8 cellular contexts compared by ENCODE assay signal in the genomic region with DNA sequence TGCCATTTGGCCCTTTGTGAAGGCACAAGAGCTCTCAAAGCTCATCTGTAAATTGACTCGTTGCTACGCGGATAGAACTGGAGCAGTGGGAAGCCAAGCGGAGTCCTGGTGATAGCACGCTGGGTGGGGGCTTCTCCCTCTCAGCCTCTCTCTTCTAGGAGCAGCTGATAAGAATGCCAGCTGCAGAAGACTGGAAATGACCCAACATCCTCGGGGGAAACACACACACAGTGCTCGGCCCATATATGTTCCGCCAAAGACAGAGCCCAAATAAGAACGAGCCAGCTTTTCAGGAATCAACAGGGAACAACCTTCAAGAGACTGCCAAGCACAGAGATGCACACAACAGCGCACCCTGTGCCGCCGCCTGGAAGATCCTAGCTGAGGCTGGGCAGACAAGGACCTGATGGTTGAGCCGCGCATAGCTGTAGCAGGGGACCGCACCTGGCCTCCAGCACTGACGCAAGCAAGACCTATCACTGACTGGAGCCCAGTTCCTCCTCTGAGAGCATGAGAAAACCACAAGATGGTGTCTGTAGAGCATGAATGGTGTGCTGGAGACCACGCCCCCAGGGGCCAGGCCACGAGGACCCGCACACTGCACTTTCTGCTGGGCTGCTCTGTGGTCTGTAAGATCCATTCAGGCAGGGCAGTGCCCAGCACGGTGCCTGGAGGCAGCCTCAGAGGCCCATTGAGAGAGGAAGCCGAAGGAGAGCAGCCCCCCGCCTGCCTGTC. TPM values are rescaled to one million over a fixed set of nuclear protein-coding genes. Genes with fewer than 3 reads are reported as not detected.
A peak's percentile ranks its signal among the peaks of the same experiment; 100 is the strongest.
DNase-seq lines count a peak whose midpoint lies in the region; ATAC-seq and TF ChIP-seq lines count a peak whose summit lies in the region.

No MANE protein-coding gene starts in this region.

- peak overlapping the region; percentile 11 for H3K27ac ChIP-seq in AG04450 (ENCODE audit: low read depth, low read length)

- ATAC-seq in HG03159 (IDR thresholded peaks at IDR 0.05; ENCODE audit: unreplicated experiment) = peak; percentile 44

- no peaks in the 10 kb centered on the region; the same call in 1 of the 2 replicates for H3K9me3 ChIP-seq in AG04450 (ENCODE audit: control insufficient read depth, insufficient read depth, low read length)

- no peak for TF ChIP-seq CTCF in AG04450 (IDR thresholded peaks at IDR 0.05; ENCODE audit: low read depth, low read length)

- in situ Hi-C loops in GM18951 (cut with MboI; ENCODE audit: low sequenced_read_pairs, unreplicated experiment) = no loop called here

- H3K4me3 ChIP-seq in AG04450 (ENCODE audit: low read depth, low read length) = 0 out of 2 replicates have a peak overlapping the region, but pooled peaks have one; percentile 13

- POLR2A ChIA-PET in AG04450 (lab: Yijun Ruan, JAX) = no interaction called here

- CTCF ChIA-PET in AG04450 (lab: Charles Lee) = no interaction called here

- DNase-seq in AG04450 (ENCODE audit: low read depth, low spot score) = no peak
- DNase-seq in SIG-M5 treated with dmso at 0.1 percent for 504 hours (lab: John Stamatoyannopoulos, UW; ENCODE audit: unreplicated experiment) = peak; percentile 89
- peak; percentile 71 for DNase-seq in islet precursor cell
- peak; percentile 21 to 40 (median 36) for DNase-seq in stimulated activated naive CD4-positive, alpha-beta T cell (lab: John Stamatoyannopoulos, UW)
- DNase-seq in NCI-H526 treated with DMSO at 0.1 percent for 48 hours (lab: John Stamatoyannopoulos, UW) = no peak

- peak overlapping the region; percentile 69 for H3K27ac Mint-ChIP-seq in activated naive CD8-positive, alpha-beta T cell

- no peaks in the 10 kb centered on the region for H3K36me3 Mint-ChIP-seq in activated naive CD8-positive, alpha-beta T cell

- H3K27me3 Mint-ChIP-seq in activated naive CD8-positive, alpha-beta T cell = no peaks in the 10 kb centered on the region

- peak overlapping the region; percentile 84 for H3K4me3 Mint-ChIP-seq in activated naive CD8-positive, alpha-beta T cell

- peak; percentile 88 for TF ChIP-seq POLR2A in GM18951 (IDR thresholded peaks at IDR 0.05; ENCODE audit: extremely low read depth, insufficient read depth, insufficient read length)

- no peaks in the 10 kb centered on the region for H3K27me3 ChIP-seq in AG04450 (ENCODE audit: control insufficient read depth, insufficient read depth, low read length)

- peaks cover 79% of the 10 kb centered on the region for H3K4me1 Mint-ChIP-seq in activated naive CD8-positive, alpha-beta T cell (ENCODE audit: low read depth)

- H3K9me3 Mint-ChIP-seq in activated naive CD8-positive, alpha-beta T cell (ENCODE audit: low read depth) = no peaks in the 10 kb centered on the region

RNA-seq across cellular contexts. Expression of a gene that starts 16.0 kb away (rescaled TPM):
- 35.7 TPM in 2 replicates for polyA plus RNA-seq in AG04450 (2011; rRNA removed)
- polyA minus RNA-seq in AG04450 (2011; rRNA and poly(A)+ RNA removed) = 86.3 and 87.4 TPM in 2 replicates

RNA-seq across cellular contexts. Expression of a gene that starts 39.7 kb away (rescaled TPM):
- polyA plus RNA-seq in AG04450 (2011; rRNA removed) = 3.0 and 3.1 TPM in 2 replicates
- polyA minus RNA-seq in AG04450 (2011; rRNA and poly(A)+ RNA removed) = 10.5 and 13.2 TPM in 2 replicates

RNA-seq across cellular contexts. Expression of a gene that starts 46.0 kb away (rescaled TPM):
- 3.4 and 3.8 TPM in 2 replicates for polyA plus RNA-seq in AG04450 (2011; rRNA removed)
- 6.2 and 7.4 TPM in 2 replicates for polyA minus RNA-seq in AG04450 (2011; rRNA and poly(A)+ RNA removed)

Comparison
In these comparisons a context has a peak if more than half of its experiments do, and no peak if none do; other contexts are left out.
1. DNase-seq: peak in SIG-M5 treated with dmso at 0.1 percent for 504 hours (single experiment), islet precursor cell (single experiment) and stimulated activated naive CD4-positive, alpha-beta T cell (6 of 6); none in AG04450 (single experiment) and NCI-H526 treated with DMSO at 0.1 percent for 48 hours (single experiment).